In the genomic region with DNA sequence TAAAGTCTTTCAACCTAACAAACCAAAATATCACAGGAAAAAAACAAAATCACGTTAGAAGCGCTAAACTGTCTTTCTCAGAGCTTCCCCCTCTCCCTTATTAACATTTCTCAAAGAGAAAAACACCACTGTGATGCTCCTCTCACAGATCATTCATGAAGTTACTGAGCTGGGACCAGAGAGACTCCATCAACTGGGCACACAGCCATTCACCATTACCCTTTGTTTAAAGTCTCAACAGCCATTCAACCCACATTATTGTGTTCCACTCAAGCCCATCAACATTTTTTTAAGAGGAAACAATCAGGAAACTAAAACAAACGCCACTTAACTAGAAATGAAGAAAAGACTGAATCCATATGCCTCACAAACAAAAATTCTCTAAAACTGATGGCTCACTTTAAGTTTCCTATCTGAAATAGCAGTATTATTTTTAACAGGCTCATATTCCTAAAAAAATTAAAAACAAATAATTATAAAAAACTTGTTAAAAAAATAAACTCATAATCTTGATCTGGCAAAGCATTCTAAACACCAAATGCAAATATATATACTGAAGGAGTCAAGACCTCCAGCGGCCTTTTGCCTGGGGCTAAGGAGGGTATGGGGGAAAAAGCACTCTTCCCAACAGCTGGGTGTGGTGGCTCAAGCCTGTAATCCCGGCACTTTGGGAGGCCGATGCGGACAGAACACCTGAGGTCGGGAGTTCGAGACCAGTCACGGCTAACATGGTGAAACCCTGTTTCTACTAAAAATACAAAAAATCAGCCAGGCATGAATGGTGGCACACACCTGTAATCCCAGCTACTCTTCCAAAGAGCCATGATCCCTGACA, we compare ENCODE assay signal across 1 cellular context.
TF ChIP-seq lines count a peak whose summit lies in the region.

No MANE protein-coding gene starts in this region.

TF ChIP-seq in endothelial cell of umbilical vein, 7 proteins besides CTCF, POLR2A, EP300 and RAD21:
- TF ChIP-seq MYC (IDR thresholded peaks at IDR 0.05; ENCODE audit: low read depth, low read length) (no peak), FOS (IDR thresholded peaks at IDR 0.05; ENCODE audit: borderline replicate concordance, insufficient read depth, low read length) (no peak), GATA2 (IDR thresholded peaks at IDR 0.05; ENCODE audit: insufficient read depth, insufficient read length, low read depth, low read length) (no peak), MAX (IDR thresholded peaks at IDR 0.05; ENCODE audit: insufficient read depth, insufficient read length) (no peak), POLR2AphosphoS5 (IDR thresholded peaks at IDR 0.05; ENCODE audit: insufficient read depth, low read depth, low read length) (no peak), EZH2 (IDR thresholded peaks at IDR 0.05; ENCODE audit: borderline replicate concordance, low read depth, low read length, severe bottlenecking) (no peak), JUN (IDR thresholded peaks at IDR 0.05; ENCODE audit: borderline replicate concordance, insufficient read depth, insufficient read length, low read depth) (no peak)
TF ChIP-seq in endothelial cell of umbilical vein: peak in this region for 0.
